In the genomic region with DNA sequence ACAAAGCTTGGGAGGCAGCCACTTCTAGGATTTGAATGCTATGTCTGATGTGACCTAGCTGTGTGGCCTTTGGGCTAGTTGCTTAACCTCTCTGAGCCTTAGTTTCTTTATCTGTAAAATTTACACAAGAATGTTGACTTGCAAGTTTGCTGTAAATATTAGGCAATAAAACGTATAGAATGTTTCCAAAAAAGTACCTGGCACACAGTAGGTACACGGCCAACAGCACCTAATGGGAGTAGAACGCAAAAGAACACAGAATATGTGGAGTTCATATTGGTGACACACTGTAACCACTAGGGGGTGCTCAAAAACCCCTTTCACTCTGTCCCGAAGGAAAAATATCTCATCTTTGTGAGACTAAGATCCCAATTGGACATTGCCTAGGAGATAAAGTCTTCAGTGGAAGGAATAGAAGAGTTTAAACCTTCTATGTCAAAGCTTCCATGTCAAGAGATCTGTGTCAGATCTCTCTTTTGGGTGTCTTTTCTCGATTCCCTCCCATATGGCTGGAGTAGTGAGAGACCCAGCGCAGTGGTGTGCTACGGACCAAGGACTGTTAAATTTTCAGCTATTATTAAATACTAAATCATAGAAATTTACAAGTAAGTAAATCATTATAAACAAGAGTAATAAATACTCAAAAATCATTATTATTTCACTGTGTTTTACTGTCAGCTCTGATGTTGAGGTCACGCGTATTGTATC, we compare ENCODE assay signal across 9 cellular contexts.
DNase-seq lines count a peak whose midpoint lies in the region; ATAC-seq and TF ChIP-seq lines count a peak whose summit lies in the region.
"Had no signal": no experiment of that assay in that cellular context is flagged by ENCODE, and none has a peak within 500 bp of the region (broad histone marks: within the 10 kb centered on the region; RNA-seq: fewer than 3 reads in every experiment).

No MANE protein-coding gene starts in this region.

- peak; percentile 62 for TF ChIP-seq CTCF in activated CD8-positive, alpha-beta T cell treated with anti-CD3 and anti-CD28 coated beads for 36 hours (IDR thresholded peaks at IDR 0.05)

- ATAC-seq in HG02885 (IDR thresholded peaks at IDR 0.05; ENCODE audit: poor library complexity, unreplicated experiment) (peak; percentile 70), GM18873 (IDR thresholded peaks at IDR 0.05; ENCODE audit: low FRiP score, unreplicated experiment) (no peak), HG02610 (IDR thresholded peaks at IDR 0.05; ENCODE audit: unreplicated experiment) (no peak)
- ATAC-seq in activated CD8-positive, alpha-beta T cell treated with anti-CD3 and anti-CD28 coated beads for 36 hours: no peak

- no peak overlapping the region for H3K27ac Mint-ChIP-seq in activated CD4-positive, alpha-beta T cell treated with anti-CD3 and anti-CD28 coated beads, Interleukin-2, amount 10 ng/mL, durations not matched to agents 7 days and 5 days
- no peak overlapping the region for H3K27ac Mint-ChIP-seq in activated CD8-positive, alpha-beta T cell treated with anti-CD3 and anti-CD28 coated beads for 36 hours
- H3K27ac Mint-ChIP-seq: activated naive CD8-positive, alpha-beta T cell had no signal

- no peak overlapping the region for H3K4me3 Mint-ChIP-seq in activated CD4-positive, alpha-beta T cell treated with anti-CD3 and anti-CD28 coated beads, Interleukin-2, amount 10 ng/mL, durations not matched to agents 7 days and 5 days
- no peak overlapping the region for H3K4me3 Mint-ChIP-seq in activated CD8-positive, alpha-beta T cell treated with anti-CD3 and anti-CD28 coated beads for 36 hours
- H3K4me3 Mint-ChIP-seq: activated naive CD8-positive, alpha-beta T cell had no signal

- CTCF ChIA-PET in activated CD4-positive, alpha-beta T cell treated with anti-CD3 and anti-CD28 coated beads, Interleukin-2, amount 10 ng/mL, durations not matched to agents 7 days and 5 days (lab: Charles Lee): interaction anchor here (1.4 kb wide), 1 partner anchor 12 kb away, joined by 4 read pairs; no protein-coding TSS in a partner anchor
- CTCF ChIA-PET in activated CD8-positive, alpha-beta T cell treated with anti-CD3 and anti-CD28 coated beads for 36 hours (lab: Charles Lee): interaction anchor here (0.7 to 2.2 kb wide), 22 partner anchors 8 to 1624 kb away, joined by 3 to 15 read pairs (median 3); no protein-coding TSS in a partner anchor

- POLR2A ChIA-PET in activated CD4-positive, alpha-beta T cell treated with anti-CD3 and anti-CD28 coated beads, Interleukin-2, amount 10 ng/mL, durations not matched to agents 7 days and 5 days (lab: Charles Lee): no interaction called here
- POLR2A ChIA-PET in activated CD8-positive, alpha-beta T cell treated with anti-CD3 and anti-CD28 coated beads for 36 hours (lab: Charles Lee): no interaction called here

- H3K4me1 Mint-ChIP-seq in activated CD4-positive, alpha-beta T cell treated with anti-CD3 and anti-CD28 coated beads, Interleukin-2, amount 10 ng/mL, durations not matched to agents 7 days and 5 days: no peaks in the 10 kb centered on the region
- no peaks in the 10 kb centered on the region for H3K4me1 Mint-ChIP-seq in activated CD8-positive, alpha-beta T cell treated with anti-CD3 and anti-CD28 coated beads for 36 hours (ENCODE audit: low read depth)

- H3K9me3 Mint-ChIP-seq in activated CD4-positive, alpha-beta T cell treated with anti-CD3 and anti-CD28 coated beads, Interleukin-2, amount 10 ng/mL, durations not matched to agents 7 days and 5 days: no peaks in the 10 kb centered on the region
- no peaks in the 10 kb centered on the region for H3K9me3 Mint-ChIP-seq in activated CD8-positive, alpha-beta T cell treated with anti-CD3 and anti-CD28 coated beads for 36 hours

- intact Hi-C loops in activated CD8-positive, alpha-beta T cell treated with anti-CD3 and anti-CD28 coated beads for 36 hours (cut with micrococcal nuclease): loop anchor here (5.0 kb wide), 1 partner anchor 35 kb away; no protein-coding TSS in a partner anchor

- H3K36me3 Mint-ChIP-seq in activated CD4-positive, alpha-beta T cell treated with anti-CD3 and anti-CD28 coated beads, Interleukin-2, amount 10 ng/mL, durations not matched to agents 7 days and 5 days (ENCODE audit: low read depth): no peaks in the 10 kb centered on the region
- H3K36me3 Mint-ChIP-seq in activated CD8-positive, alpha-beta T cell treated with anti-CD3 and anti-CD28 coated beads for 36 hours (ENCODE audit: low read depth): no peaks in the 10 kb centered on the region
- H3K36me3 Mint-ChIP-seq: activated naive CD8-positive, alpha-beta T cell had no signal

- DNase-seq in activated CD4-positive, alpha-beta T cell treated with anti-CD3 and anti-CD28 coated beads, Interleukin-2, amount 10 ng/mL, durations not matched to agents 7 days and 5 days: peak; percentile 9
- DNase-seq in activated CD4-positive, alpha-beta T cell treated with anti-CD3 and anti-CD28 coated beads for 48 hours: no peak
- DNase-seq in activated CD8-positive, alpha-beta T cell treated with anti-CD3 and anti-CD28 coated beads for 36 hours: peak; percentile 17
- peak; percentile 35 for DNase-seq in iris pigment epithelial cell (ENCODE audit: low read depth)
- DNase-seq in effector CD8-positive, alpha-beta T cell (lab: John Stamatoyannopoulos, UW): no peak

- H3K27me3 Mint-ChIP-seq in activated CD4-positive, alpha-beta T cell treated with anti-CD3 and anti-CD28 coated beads, Interleukin-2, amount 10 ng/mL, durations not matched to agents 7 days and 5 days: no peaks in the 10 kb centered on the region
- H3K27me3 Mint-ChIP-seq in activated CD8-positive, alpha-beta T cell treated with anti-CD3 and anti-CD28 coated beads for 36 hours: peaks cover 10% of the 10 kb centered on the region

Comparison
In these comparisons a context has a peak if more than half of its experiments do, and no peak if none do; other contexts are left out.
1. DNase-seq: peak in activated CD4-positive, alpha-beta T cell treated with anti-CD3 and anti-CD28 coated beads, Interleukin-2, amount 10 ng/mL, durations not matched to agents 7 days and 5 days (single experiment), activated CD8-positive, alpha-beta T cell treated with anti-CD3 and anti-CD28 coated beads for 36 hours (single experiment) and iris pigment epithelial cell (single experiment); none in activated CD4-positive, alpha-beta T cell treated with anti-CD3 and anti-CD28 coated beads for 48 hours (single experiment) and effector CD8-positive, alpha-beta T cell (single experiment).